In the genomic region with DNA sequence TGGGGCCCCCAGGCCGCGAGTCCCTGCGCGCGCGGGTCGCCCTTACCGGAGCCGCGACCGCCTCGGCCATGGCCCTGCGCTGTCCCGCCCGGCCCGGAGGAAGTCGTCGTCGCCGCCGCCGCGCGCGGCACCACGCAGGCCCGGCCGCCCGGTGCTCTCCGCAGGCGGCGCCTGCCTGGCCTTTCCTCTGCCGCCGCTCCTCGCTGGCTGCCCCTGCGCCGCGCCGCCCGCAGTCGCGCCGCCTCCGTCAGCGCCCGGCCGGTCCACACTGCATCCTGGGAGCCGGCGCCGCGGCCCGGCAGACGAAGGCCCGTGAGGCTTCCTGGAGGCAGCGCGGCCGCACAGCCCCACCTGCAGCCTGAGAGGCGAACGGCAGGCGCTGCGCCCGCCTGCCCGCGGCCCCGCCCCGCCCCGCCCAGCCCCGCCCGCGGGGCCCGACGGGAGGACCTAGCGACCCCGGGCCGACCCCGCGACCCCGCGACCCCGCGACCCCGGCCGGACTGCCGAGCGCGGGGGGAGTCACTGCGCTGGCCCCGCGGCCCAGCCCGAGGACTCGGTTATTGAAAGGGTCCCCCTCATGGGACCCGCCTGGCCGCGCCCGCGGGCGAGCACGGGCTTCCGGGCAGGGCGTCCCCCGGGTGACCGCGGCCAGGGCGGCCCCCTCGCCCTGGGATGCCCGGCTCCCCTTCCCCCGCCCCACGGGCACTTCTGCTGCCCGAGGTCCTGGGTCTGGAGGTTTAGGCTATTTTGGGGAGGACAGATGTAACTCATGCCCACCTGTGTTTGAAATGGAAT, we compare ENCODE assay signal across 8 cellular contexts. TPM values are rescaled to one million over a fixed set of nuclear protein-coding genes. Genes with fewer than 3 reads are reported as not detected.
DNase-seq lines count a peak whose midpoint lies in the region; ATAC-seq lines count a peak whose summit lies in the region.

TSS of gene ZNF746 (minus strand) at position 343 of the 795 bp plus-strand sequence. CDS start at position 70, 273 bp downstream.

- peak within 1 kb of the TSS; percentile 32 for H3K27ac ChIP-seq in cingulate gyrus (ENCODE audit: low read depth, low read length)

- peak within 1 kb of the TSS; percentile 91 for H3K27ac Mint-ChIP-seq in activated CD4-positive, alpha-beta T cell treated with anti-CD3 and anti-CD28 coated beads for 36 hours

- H3K4me1 Mint-ChIP-seq in activated CD4-positive, alpha-beta T cell treated with anti-CD3 and anti-CD28 coated beads for 36 hours: peaks cover 28% of the 10 kb centered on the region

- H3K9me3 Mint-ChIP-seq in activated CD4-positive, alpha-beta T cell treated with anti-CD3 and anti-CD28 coated beads for 36 hours (ENCODE audit: low read depth): no peaks in the 10 kb centered on the region

- H3K4me3 Mint-ChIP-seq in activated CD4-positive, alpha-beta T cell treated with anti-CD3 and anti-CD28 coated beads for 36 hours: peak within 1 kb of the TSS; percentile 93

- intact Hi-C loops in activated CD4-positive, alpha-beta T cell treated with anti-CD3 and anti-CD28 coated beads for 36 hours (cut with DNase I, micrococcal nuclease): loop anchor here (1.0 to 5.0 kb wide), 20 partner anchors 35 to 490 kb away; partner anchors contain the start of genes PDIA4 (in 1 of the 2), ZNF212 (in 1 of the 2), ZNF282 (in 1 of the 2) and ZNF398 (in 1 of the 2)
- intact Hi-C loops in left colon (cut with DNase I, micrococcal nuclease): no loop called here

- peak; percentile 96 for DNase-seq in AG08396 (ENCODE audit: low spot score)
- peak; percentile 87 for DNase-seq in NCI-H2227 (lab: John Stamatoyannopoulos, UW; ENCODE audit: unreplicated experiment)
- peak; percentile 91 for DNase-seq in activated CD4-positive, alpha-beta T cell treated with anti-CD3 and anti-CD28 coated beads for 36 hours
- DNase-seq in left colon: peak; percentile 74 to 87
- DNase-seq in stimulated activated CD4-positive, alpha-beta T cell treated with anti-CD3 and anti-CD28 coated beads, Interleukin-1b, Interleukin-23, amount 100 ng/mL, for 4 hours (ENCODE audit: low read depth in 2 of 2): peak; percentile 63 to 79

- ATAC-seq in GM18858 (IDR thresholded peaks at IDR 0.05; ENCODE audit: unreplicated experiment): peak; percentile 95
- peak; percentile 89 for ATAC-seq in HG03066 (IDR thresholded peaks at IDR 0.05; ENCODE audit: low read depth, unreplicated experiment)
- peak; percentile 93 for ATAC-seq in activated CD4-positive, alpha-beta T cell treated with anti-CD3 and anti-CD28 coated beads for 36 hours
- peak; percentile 96 for ATAC-seq in left colon

- peaks cover 23% of the 10 kb centered on the region for H3K36me3 Mint-ChIP-seq in activated CD4-positive, alpha-beta T cell treated with anti-CD3 and anti-CD28 coated beads for 36 hours (ENCODE audit: low read depth)

- no peaks in the 10 kb centered on the region for H3K27me3 Mint-ChIP-seq in activated CD4-positive, alpha-beta T cell treated with anti-CD3 and anti-CD28 coated beads for 36 hours

- CTCF ChIA-PET in activated CD4-positive, alpha-beta T cell treated with anti-CD3 and anti-CD28 coated beads for 36 hours (lab: Charles Lee): interaction anchor here (1.3 kb wide), 1 partner anchor 37 kb away, joined by 3 read pairs; no protein-coding TSS in a partner anchor

- POLR2A ChIA-PET in activated CD4-positive, alpha-beta T cell treated with anti-CD3 and anti-CD28 coated beads for 36 hours (lab: Charles Lee): no interaction called here

RNA-seq across cellular contexts. Expression of gene ZNF746, which starts in this region (rescaled TPM):
- 10 to 100 TPM; 14.2 to 15.2 TPM for total RNA-seq in activated CD4-positive, alpha-beta T cell treated with anti-CD3 and anti-CD28 coated beads for 36 hours
- 10 to 100 TPM; 12.3 to 13.6 TPM for total RNA-seq in left colon

Comparison
In these comparisons a context has a peak if more than half of its experiments do, and no peak if none do; other contexts are left out.
1. Peak in every context shown above with its lines: DNase-seq, ATAC-seq and H3K27ac ChIP-seq.
2. intact Hi-C loops: an anchor here in activated CD4-positive, alpha-beta T cell treated with anti-CD3 and anti-CD28 coated beads for 36 hours (1.0 to 5.0 kb wide); none called in left colon.